Comparison of ENCODE assay signal across 15 cellular contexts in the genomic region with DNA sequence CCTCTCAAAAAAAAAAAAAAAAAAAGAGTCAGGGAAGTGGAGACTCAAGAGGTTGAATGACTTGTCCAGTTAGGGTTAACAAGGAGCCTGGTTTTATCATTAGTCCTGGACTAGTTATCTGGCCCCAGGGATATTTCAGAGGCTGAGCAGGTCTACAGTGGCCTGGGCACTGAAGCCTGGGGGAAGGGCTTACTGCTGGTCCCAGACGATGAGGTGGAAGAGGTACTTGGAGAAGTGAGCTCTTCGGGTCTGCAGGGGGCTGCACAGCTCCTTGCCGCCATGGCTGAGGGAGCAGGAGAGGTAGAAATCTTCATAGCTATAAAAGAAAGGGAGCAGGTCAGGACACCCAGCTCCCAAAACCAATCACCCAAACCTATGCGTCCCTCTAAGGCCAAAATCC. TPM values are rescaled to one million over a fixed set of nuclear protein-coding genes. Genes with fewer than 3 reads are reported as not detected.
DNase-seq lines count a peak whose midpoint lies in the region; ATAC-seq and TF ChIP-seq lines count a peak whose summit lies in the region.
"Had no signal": no experiment of that assay in that cellular context is flagged by ENCODE, and none has a peak within 500 bp of the region (broad histone marks: within the 10 kb centered on the region; RNA-seq: fewer than 3 reads in every experiment).

No MANE protein-coding gene starts in this region.

- H3K27me3 Mint-ChIP-seq in activated naive CD8-positive, alpha-beta T cell, result no peaks in the 10 kb centered on the region
- H3K27me3 Mint-ChIP-seq in activated naive CD8-positive, alpha-beta T cell treated with anti-CD3 and anti-CD28 coated beads, Interleukin-2, amount 50 U/mL, for 24 hours, result no peaks in the 10 kb centered on the region
- H3K27me3 Mint-ChIP-seq in WTC11 (ENCODE audit: low read depth), result no peaks in the 10 kb centered on the region
- peaks cover 20% of the 10 kb centered on the region for H3K27me3 Mint-ChIP-seq in glutamatergic neuron (ENCODE audit: unreplicated experiment)
- no peaks in the 10 kb centered on the region for H3K27me3 Mint-ChIP-seq in stimulated activated naive B cell treated with anti-CD40 and anti-IgM and Interleukin-4, amounts not matched to agents 10 μg/mL and 1 μg/mL and 100 μg/mL, for 72 hours
- H3K27me3 Mint-ChIP-seq: activated CD8-positive, alpha-beta T cell treated with anti-CD3 and anti-CD28 coated beads for 36 hours had no signal

- H3K9me3 ChIP-seq in GM23248 (ENCODE audit: low read depth), result no peaks in the 10 kb centered on the region
- H3K9me3 ChIP-seq: left lung had no signal

- no peak overlapping the region for H3K27ac ChIP-seq in GM23248
- H3K27ac ChIP-seq: HL-60 had no signal

- no peak for ATAC-seq in activated naive CD8-positive, alpha-beta T cell treated with anti-CD3 and anti-CD28 coated beads, Interleukin-2, amount 50 U/mL, for 24 hours
- peak; percentile 12; the same call in 1 of the 2 replicates for ATAC-seq in WTC11
- ATAC-seq in stimulated activated naive B cell treated with anti-CD40 and anti-IgM and Interleukin-4, amounts not matched to agents 10 μg/mL and 1 μg/mL and 100 μg/mL, for 72 hours (replicated peaks), result no peak
- ATAC-seq in HG02852 (IDR thresholded peaks at IDR 0.05; ENCODE audit: unreplicated experiment), result no peak
- ATAC-seq: activated CD8-positive, alpha-beta T cell treated with anti-CD3 and anti-CD28 coated beads for 36 hours; left lung had no signal

- no peaks in the 10 kb centered on the region for H4K20me1 ChIP-seq in GM23248 (ENCODE audit: insufficient read depth)

- POLR2A ChIA-PET in WTC11 (lab: Charles Lee), result interaction anchor here (1.0 kb wide), 1 partner anchor 40 kb away, joined by 6 read pairs; a partner anchor contains a TSS

- H3K4me3 ChIP-seq in GM23248, result no peak overlapping the region
- H3K4me3 ChIP-seq: left lung had no signal

- H3K27ac Mint-ChIP-seq in activated naive CD8-positive, alpha-beta T cell, result peak overlapping the region; percentile 54
- no peak overlapping the region for H3K27ac Mint-ChIP-seq in activated naive CD8-positive, alpha-beta T cell treated with anti-CD3 and anti-CD28 coated beads, Interleukin-2, amount 50 U/mL, for 24 hours
- peak overlapping the region; percentile 93 for H3K27ac Mint-ChIP-seq in WTC11
- H3K27ac Mint-ChIP-seq in glutamatergic neuron (ENCODE audit: unreplicated experiment), result peak overlapping the region; percentile 98
- H3K27ac Mint-ChIP-seq in stimulated activated naive B cell treated with anti-CD40 and anti-IgM and Interleukin-4, amounts not matched to agents 10 μg/mL and 1 μg/mL and 100 μg/mL, for 72 hours, result peak overlapping the region; percentile 80
- H3K27ac Mint-ChIP-seq: activated CD8-positive, alpha-beta T cell treated with anti-CD3 and anti-CD28 coated beads for 36 hours had no signal

- no peaks in the 10 kb centered on the region for H3K9me2 ChIP-seq in GM23248 (ENCODE audit: insufficient read depth)

- no peaks in the 10 kb centered on the region for H3F3A ChIP-seq in GM23248 (ENCODE audit: insufficient read depth)

- H3K4me1 Mint-ChIP-seq in activated naive CD8-positive, alpha-beta T cell (ENCODE audit: low read depth), result peaks cover 26% of the 10 kb centered on the region
- peaks cover 28% of the 10 kb centered on the region for H3K4me1 Mint-ChIP-seq in activated naive CD8-positive, alpha-beta T cell treated with anti-CD3 and anti-CD28 coated beads, Interleukin-2, amount 50 U/mL, for 24 hours
- H3K4me1 Mint-ChIP-seq in WTC11 (peaks cover 74% of the 10 kb centered on the region), glutamatergic neuron (ENCODE audit: low read depth, unreplicated experiment) (peaks cover 49% of the 10 kb centered on the region)
- peaks cover 62 to 90% of the 10 kb centered on the region in 2 donors for H3K4me1 Mint-ChIP-seq in stimulated activated naive B cell treated with anti-CD40 and anti-IgM and Interleukin-4, amounts not matched to agents 10 μg/mL and 1 μg/mL and 100 μg/mL, for 72 hours

- in situ Hi-C loops in GM23248 (cut with MboI), result no loop called here

- H3K36me3 ChIP-seq in GM23248 (ENCODE audit: low read depth), result no peaks in the 10 kb centered on the region

- no peak for DNase-seq in activated naive CD8-positive, alpha-beta T cell treated with anti-CD3 and anti-CD28 coated beads, Interleukin-2, amount 50 U/mL, for 24 hours
- DNase-seq in WTC11 (ENCODE audit: low spot score), result no peak
- no peak for DNase-seq in glutamatergic neuron
- no peak for DNase-seq in stimulated activated naive B cell treated with anti-CD40 and anti-IgM and Interleukin-4, amounts not matched to agents 10 μg/mL and 1 μg/mL and 100 μg/mL, for 72 hours
- no peak for DNase-seq in GM23248
- DNase-seq in activated effector memory CD4-positive, alpha-beta T cell treated with anti-CD3 and anti-CD28 coated beads, Interleukin-2, amount 50 U/mL, for 16 hours, result no peak
- DNase-seq: activated CD8-positive, alpha-beta T cell treated with anti-CD3 and anti-CD28 coated beads for 36 hours; activated gamma-delta T cell; Kasumi-1; left lung; NCI-H1436; SHP77 had no signal

- TF ChIP-seq CTCF in WTC11 (IDR thresholded peaks at IDR 0.05) (no peak), glutamatergic neuron (IDR thresholded peaks at IDR 0.05; ENCODE audit: partially characterized antibody, unreplicated experiment) (no peak)

- H3K4me2 ChIP-seq in GM23248 (ENCODE audit: unreplicated experiment), result no peak overlapping the region

- CTCF ChIA-PET in WTC11 (lab: Charles Lee), result interaction anchor here (0.9 to 6.7 kb wide), 10 partner anchors 8 to 112 kb away, joined by 3 to 114 read pairs (median 6); a partner anchor contains a TSS

- no peaks in the 10 kb centered on the region; the same call in 1 of the 2 replicates for H3K27me3 ChIP-seq in GM23248 (replicated peaks; ENCODE audit: insufficient read depth)
- H3K27me3 ChIP-seq: left lung had no signal

- H2AFZ ChIP-seq in GM23248, result no peak overlapping the region

- no peaks in the 10 kb centered on the region for H3K79me2 ChIP-seq in GM23248 (ENCODE audit: insufficient read depth)

- H3K9me3 Mint-ChIP-seq in activated naive CD8-positive, alpha-beta T cell (ENCODE audit: low read depth), result no peaks in the 10 kb centered on the region
- H3K9me3 Mint-ChIP-seq in activated naive CD8-positive, alpha-beta T cell treated with anti-CD3 and anti-CD28 coated beads, Interleukin-2, amount 50 U/mL, for 24 hours, result no peaks in the 10 kb centered on the region
- H3K9me3 Mint-ChIP-seq in WTC11, result no peaks in the 10 kb centered on the region
- H3K9me3 Mint-ChIP-seq in glutamatergic neuron (ENCODE audit: unreplicated experiment), result peaks cover 27% of the 10 kb centered on the region
- H3K9me3 Mint-ChIP-seq in stimulated activated naive B cell treated with anti-CD40 and anti-IgM and Interleukin-4, amounts not matched to agents 10 μg/mL and 1 μg/mL and 100 μg/mL, for 72 hours, result no peaks in the 10 kb centered on the region
- H3K9me3 Mint-ChIP-seq: activated CD8-positive, alpha-beta T cell treated with anti-CD3 and anti-CD28 coated beads for 36 hours had no signal

- peaks cover 12% of the 10 kb centered on the region for H3K36me3 Mint-ChIP-seq in activated naive CD8-positive, alpha-beta T cell
- H3K36me3 Mint-ChIP-seq in activated naive CD8-positive, alpha-beta T cell treated with anti-CD3 and anti-CD28 coated beads, Interleukin-2, amount 50 U/mL, for 24 hours (ENCODE audit: low read depth), result peaks cover 14% of the 10 kb centered on the region
- H3K36me3 Mint-ChIP-seq in WTC11, result peaks cover 9% of the 10 kb centered on the region
- peaks cover 12% of the 10 kb centered on the region for H3K36me3 Mint-ChIP-seq in glutamatergic neuron (ENCODE audit: unreplicated experiment)
- peaks cover 62 to 80% of the 10 kb centered on the region in 2 donors for H3K36me3 Mint-ChIP-seq in stimulated activated naive B cell treated with anti-CD40 and anti-IgM and Interleukin-4, amounts not matched to agents 10 μg/mL and 1 μg/mL and 100 μg/mL, for 72 hours

- H3K4me1 ChIP-seq in GM23248 (ENCODE audit: insufficient read depth), result no peaks in the 10 kb centered on the region

- no peak overlapping the region for H3K9ac ChIP-seq in GM23248

- WGBS in GM23248 (ENCODE audit: low coverage in 1 of 2, low lambda C conversion rate in 2 of 2, missing lambda C conversion rate in 2 of 2), 2 experiments, result 71 to 76% methylated on average over 4 of the region's 4 CpGs

- H3K4me3 Mint-ChIP-seq in activated naive CD8-positive, alpha-beta T cell, result no peak overlapping the region
- H3K4me3 Mint-ChIP-seq in activated naive CD8-positive, alpha-beta T cell treated with anti-CD3 and anti-CD28 coated beads, Interleukin-2, amount 50 U/mL, for 24 hours, result no peak overlapping the region
- H3K4me3 Mint-ChIP-seq in WTC11 (no peak overlapping the region), glutamatergic neuron (ENCODE audit: unreplicated experiment) (peak overlapping the region; percentile 49)
- no peak overlapping the region for H3K4me3 Mint-ChIP-seq in stimulated activated naive B cell treated with anti-CD40 and anti-IgM and Interleukin-4, amounts not matched to agents 10 μg/mL and 1 μg/mL and 100 μg/mL, for 72 hours
- H3K4me3 Mint-ChIP-seq: activated CD8-positive, alpha-beta T cell treated with anti-CD3 and anti-CD28 coated beads for 36 hours had no signal

TF ChIP-seq in WTC11, 78 proteins besides CTCF, POLR2A, EP300 and RAD21:
- TF ChIP-seq IRF2 (CRISPR knock-in tag; IDR thresholded peaks at IDR 0.05; ENCODE audit: borderline replicate concordance, low read depth), result no peak
- TF ChIP-seq GABPB1 (CRISPR knock-in tag; IDR thresholded peaks at IDR 0.05), result no peak
- TF ChIP-seq, protein P1, sequence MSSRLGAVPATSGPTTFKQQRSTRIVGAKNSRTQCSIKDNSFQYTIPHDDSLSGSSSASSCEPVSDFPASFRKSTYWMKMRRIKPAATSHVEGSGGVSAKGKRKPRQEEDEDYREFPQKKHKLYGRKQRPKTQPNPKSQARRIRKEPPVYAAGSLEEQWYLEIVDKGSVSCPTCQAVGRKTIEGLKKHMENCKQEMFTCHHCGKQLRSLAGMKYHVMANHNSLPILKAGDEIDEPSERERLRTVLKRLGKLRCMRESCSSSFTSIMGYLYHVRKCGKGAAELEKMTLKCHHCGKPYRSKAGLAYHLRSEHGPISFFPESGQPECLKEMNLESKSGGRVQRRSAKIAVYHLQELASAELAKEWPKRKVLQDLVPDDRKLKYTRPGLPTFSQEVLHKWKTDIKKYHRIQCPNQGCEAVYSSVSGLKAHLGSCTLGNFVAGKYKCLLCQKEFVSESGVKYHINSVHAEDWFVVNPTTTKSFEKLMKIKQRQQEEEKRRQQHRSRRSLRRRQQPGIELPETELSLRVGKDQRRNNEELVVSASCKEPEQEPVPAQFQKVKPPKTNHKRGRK (CRISPR knock-in tag; IDR thresholded peaks at IDR 0.05; ENCODE audit: borderline replicate concordance), result no peak

RNA-seq across cellular contexts. Expression of a gene that starts 40.1 kb away (rescaled TPM):
- total RNA-seq in WTC11 (2021) (20.8 to 27.7 TPM (median 22.6 TPM) in 3 replicates), glutamatergic neuron (ENCODE audit: unreplicated experiment) (156 TPM)
- total RNA-seq in GM23248 (2014; rRNA removed; shearing (Covaris generic)), result 0.63 and 0.76 TPM in 2 replicates
- polyA plus RNA-seq in GM23248 (2016; fragmentation: Nextera tagmentation; extraction: Ambion mirVana), result 0.20 and 0.53 TPM in 2 replicates

RNA-seq across cellular contexts. Expression of a gene that starts 42.9 kb away (rescaled TPM):
- total RNA-seq in WTC11 (2021) (43.7 to 47.7 TPM (median 44.6 TPM) in 3 replicates), glutamatergic neuron (ENCODE audit: unreplicated experiment) (45.3 TPM)
- 27.6 and 28.4 TPM in 2 replicates for total RNA-seq in GM23248 (2014; rRNA removed; shearing (Covaris generic))
- polyA plus RNA-seq in GM23248 (2016; fragmentation: Nextera tagmentation; extraction: Ambion mirVana), result 14.5 and 15.4 TPM in 2 replicates

Comparison
In these comparisons a context has a peak if more than half of its experiments do, and no peak if none do; other contexts are left out.
1. RNA of a gene that starts 40.1 kb away (total RNA-seq): 156 TPM in glutamatergic neuron (single experiment) and 20.8 to 27.7 TPM in WTC11; 0.63 to 0.76 TPM in GM23248; every median in the first group is over 10 times any median in the second.